In genomic region chr6:7381092-7381491, GRCh38 we compare ENCODE assay signal across 2 cellular contexts.
TF ChIP-seq lines count a peak whose summit lies in the region.

No MANE protein-coding gene starts in this region.

TF ChIP-seq in GM23338, 12 proteins besides CTCF, POLR2A, EP300 and RAD21:
- no peak for TF ChIP-seq JUNB (IDR thresholded peaks at IDR 0.05; ENCODE audit: unreplicated experiment)
- no peak for TF ChIP-seq REST (IDR thresholded peaks at IDR 0.05; ENCODE audit: unreplicated experiment)
- no peak for TF ChIP-seq CREB1 (CRISPR knock-in tag; IDR thresholded peaks at IDR 0.05; ENCODE audit: low read depth)
- no peak for TF ChIP-seq ZNF114 (CRISPR knock-in tag; IDR thresholded peaks at IDR 0.05)
- TF ChIP-seq ZNF462 (CRISPR knock-in tag; IDR thresholded peaks at IDR 0.05): no peak
- no peak for TF ChIP-seq ETS1 (IDR thresholded peaks at IDR 0.05)
- no peak for TF ChIP-seq ZNF331 (CRISPR knock-in tag; IDR thresholded peaks at IDR 0.05; ENCODE audit: low read depth)
- no peak for TF ChIP-seq NANOG (IDR thresholded peaks at IDR 0.05; ENCODE audit: borderline replicate concordance)
- no peak for TF ChIP-seq EZH2 (IDR thresholded peaks at IDR 0.05; ENCODE audit: low read depth, unreplicated experiment)
- no peak for TF ChIP-seq POLR2AphosphoS5 (IDR thresholded peaks at IDR 0.05; ENCODE audit: low read depth)
- no peak for TF ChIP-seq STAT1 (IDR thresholded peaks at IDR 0.05; ENCODE audit: unreplicated experiment)
- TF ChIP-seq EZH2phosphoT487 (IDR thresholded peaks at IDR 0.05; ENCODE audit: unreplicated experiment): no peak

TF ChIP-seq in K562, 482 proteins besides CTCF, POLR2A, EP300 and RAD21:
- TF ChIP-seq PATZ1 (CRISPR knock-in tag; IDR thresholded peaks at IDR 0.05; ENCODE audit: borderline replicate concordance) (no peak), ZNF41 (CRISPR knock-in tag; conservative IDR thresholded peaks at IDR 0.05) (no peak), NONO (IDR thresholded peaks at IDR 0.05; ENCODE audit: low read depth in 2 of 2, low read length in 1 of 2) (no peak), NKRF (IDR thresholded peaks at IDR 0.05; ENCODE audit: borderline replicate concordance) (no peak), KDM5B (IDR thresholded peaks at IDR 0.05; ENCODE audit: insufficient replicate concordance, low read depth, low read length) (no peak), HDAC3 (IDR thresholded peaks at IDR 0.05; ENCODE audit: borderline replicate concordance, partially characterized antibody) (no peak)
TF ChIP-seq in K562: peak in this region for 0.
